In the genomic region with DNA sequence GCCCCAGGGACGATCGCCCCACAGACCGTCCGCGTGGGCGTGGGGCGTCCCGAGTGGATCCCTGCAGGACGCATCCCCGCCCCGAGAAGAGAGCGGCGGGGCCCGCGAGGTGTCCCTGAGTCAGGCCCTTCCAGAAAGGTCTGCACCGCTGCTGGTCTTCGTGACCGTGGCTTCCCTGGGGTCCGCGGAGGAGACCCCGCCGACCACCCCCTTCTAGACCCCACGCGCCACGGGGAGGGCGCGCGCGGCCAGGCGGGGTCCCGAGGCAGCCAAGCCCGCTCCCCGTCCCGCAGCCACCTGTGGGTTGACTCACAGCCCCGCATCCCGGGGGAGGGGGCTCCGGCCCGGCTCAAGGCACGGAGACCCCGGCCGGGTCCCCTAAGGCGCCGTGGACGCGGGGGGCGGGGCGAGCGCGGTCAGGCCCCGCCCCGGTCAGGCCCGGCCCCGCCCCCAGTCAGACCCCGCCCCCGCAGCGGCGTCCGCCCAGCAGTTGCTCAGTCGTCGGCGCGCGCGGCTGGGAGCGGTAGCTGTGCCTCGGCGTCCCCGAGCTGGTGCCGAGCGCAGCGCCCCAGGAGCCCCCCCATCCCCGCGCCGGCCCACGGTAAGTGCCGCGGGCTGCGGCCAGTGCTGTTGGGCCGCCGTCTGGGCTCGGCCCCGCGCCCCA, we compare ENCODE assay signal across 8 cellular contexts. TPM values are rescaled to one million over a fixed set of nuclear protein-coding genes. Genes with fewer than 3 reads are reported as not detected.
DNase-seq lines count a peak whose midpoint lies in the region; ATAC-seq and TF ChIP-seq lines count a peak whose summit lies in the region.

A gene with protein sequence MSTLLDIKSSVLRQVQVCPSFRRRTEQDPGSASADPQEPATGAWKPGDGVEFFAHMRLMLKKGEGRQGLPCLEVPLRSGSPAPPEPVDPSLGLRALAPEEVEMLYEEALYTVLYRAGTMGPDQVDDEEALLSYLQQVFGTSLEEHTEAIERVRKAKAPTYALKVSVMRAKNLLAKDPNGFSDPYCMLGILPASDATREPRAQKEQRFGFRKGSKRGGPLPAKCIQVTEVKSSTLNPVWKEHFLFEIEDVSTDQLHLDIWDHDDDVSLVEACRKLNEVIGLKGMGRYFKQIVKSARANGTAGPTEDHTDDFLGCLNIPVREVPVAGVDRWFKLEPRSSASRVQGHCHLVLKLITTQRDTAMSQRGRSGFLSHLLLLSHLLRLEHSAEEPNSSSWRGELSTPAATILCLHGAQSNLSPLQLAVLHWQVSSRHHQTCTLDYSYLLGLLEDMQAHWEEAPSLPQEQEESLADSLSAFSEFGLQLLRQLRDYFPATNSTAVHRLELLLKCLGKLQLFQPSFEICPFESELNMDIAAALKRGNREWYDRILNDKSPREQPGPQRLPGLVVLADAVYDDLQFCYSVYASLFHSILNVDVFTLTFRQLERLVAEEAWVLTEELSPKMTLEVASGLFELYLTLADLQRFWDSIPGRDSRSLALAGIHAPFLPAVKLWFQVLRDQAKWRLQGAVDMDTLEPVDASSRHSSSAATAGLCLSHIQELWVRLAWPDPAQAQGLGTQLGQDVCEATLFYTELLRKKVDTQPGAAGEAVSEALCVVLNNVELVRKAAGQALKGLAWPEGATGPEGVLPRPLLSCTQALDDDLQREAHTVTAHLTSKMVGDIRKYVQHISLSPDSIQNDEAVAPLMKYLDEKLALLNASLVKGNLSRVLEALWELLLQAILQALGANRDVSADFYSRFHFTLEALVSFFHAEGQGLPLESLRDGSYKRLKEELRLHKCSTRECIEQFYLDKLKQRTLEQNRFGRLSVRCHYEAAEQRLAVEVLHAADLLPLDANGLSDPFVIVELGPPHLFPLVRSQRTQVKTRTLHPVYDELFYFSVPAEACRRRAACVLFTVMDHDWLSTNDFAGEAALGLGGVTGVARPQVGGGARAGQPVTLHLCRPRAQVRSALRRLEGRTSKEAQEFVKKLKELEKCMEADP (plus strand): TSS at position 497 of the 664 bp plus-strand sequence. CDS start 4,905 bp downstream, outside the sequence.

- POLR2A ChIA-PET in HEK293T (lab: Yijun Ruan, JAX), result interaction anchor here (0.6 to 1.0 kb wide), 3 partner anchors 11 to 87 kb away, joined by 3 to 4 read pairs (median 4); a partner anchor contains a TSS

- intact Hi-C loops in ovary (cut with DNase I), result no loop called here

- H3K9me3 ChIP-seq in fibroblast of lung (ENCODE audit: control insufficient read depth, insufficient read depth, low read depth, low read length) (no peaks in the 10 kb centered on the region), ovary (no peaks in the 10 kb centered on the region)

- CTCF ChIA-PET in HEK293T (lab: Yijun Ruan, JAX), result interaction anchor here (0.7 kb wide), 1 partner anchor 30 kb away, joined by 3 read pairs; no protein-coding TSS in a partner anchor

- H3K27ac ChIP-seq in 22Rv1 (peak within 1 kb of the TSS; percentile 83), fibroblast of lung (ENCODE audit: insufficient read depth, low read length) (no peak within 1 kb of the TSS), ovary (no peak within 1 kb of the TSS)

- peak within 1 kb of the TSS in 1 of 4 experiments; percentile 30 for H3K4me3 ChIP-seq in fibroblast of lung (replicated peaks in 1 of 4; ENCODE audit: control extremely low read depth in 1 of 4, insufficient read depth in 1 of 4, low read depth in 3 of 4, low read length in 4 of 4)
- H3K4me3 ChIP-seq in ovary, result peak within 1 kb of the TSS; percentile 25

- H3K27me3 ChIP-seq in fibroblast of lung (ENCODE audit: control insufficient read depth, insufficient read depth, low read length), result peaks cover 36% of the 10 kb centered on the region
- no peaks in the 10 kb centered on the region for H3K27me3 ChIP-seq in ovary

- DNase-seq in HEK293T (ENCODE audit: extremely low spot score), result peak; percentile 86
- DNase-seq in activated CD8-positive, alpha-beta memory T cell treated with anti-CD3 and anti-CD28 coated beads, Interleukin-2, amount 50 U/mL, for 48 hours, result peak; percentile 85
- DNase-seq in fibroblast of lung (ENCODE audit: low read depth in 2 of 2), result no peak
- DNase-seq in ovary, result no peak
- no peak for DNase-seq in SK-N-DZ (ENCODE audit: low spot score)

- no peak within 1 kb of the TSS for H2AFZ ChIP-seq in fibroblast of lung (ENCODE audit: low read length)

- H3K4me1 ChIP-seq in fibroblast of lung (ENCODE audit: control insufficient read depth, extremely low read depth, insufficient read depth, low read length) (peaks cover 7% of the 10 kb centered on the region), ovary (ENCODE audit: insufficient read depth) (no peaks in the 10 kb centered on the region)

- H4K20me1 ChIP-seq in fibroblast of lung (ENCODE audit: control insufficient read depth, extremely low read depth, insufficient read depth, low read length), result no peaks in the 10 kb centered on the region

- ATAC-seq in GM21717 (IDR thresholded peaks at IDR 0.05; ENCODE audit: unreplicated experiment) (no peak), HG02588 (IDR thresholded peaks at IDR 0.05; ENCODE audit: unreplicated experiment) (no peak)

- 1 to 2% (median 2%) methylated on average over 18 to 83 of the region's 83 CpGs for WGBS in ovary, 3 donors

- H3K79me2 ChIP-seq in fibroblast of lung (ENCODE audit: control insufficient read depth, insufficient read depth, low read length), result no peaks in the 10 kb centered on the region

- no peak for TF ChIP-seq CTCF in 22Rv1 (IDR thresholded peaks at IDR 0.05)
- TF ChIP-seq CTCF in fibroblast of lung (conservative IDR thresholded peaks at IDR 0.05 in 1 of 2, IDR thresholded peaks at IDR 0.05 in 1 of 2; ENCODE audit: low read depth in 1 of 2, low read length in 2 of 2), result no peak
- TF ChIP-seq CTCF in ovary (IDR thresholded peaks at IDR 0.05), result no peak

- peak within 1 kb of the TSS; percentile 25 for H3K4me2 ChIP-seq in fibroblast of lung (ENCODE audit: extremely low read depth, insufficient read depth, low read length)

- no peaks in the 10 kb centered on the region for H3K36me3 ChIP-seq in fibroblast of lung (ENCODE audit: control insufficient read depth, insufficient read depth, low read length)
- no peaks in the 10 kb centered on the region for H3K36me3 ChIP-seq in ovary

- H3K9ac ChIP-seq in fibroblast of lung (ENCODE audit: insufficient read depth, low read length), result no peak within 1 kb of the TSS

- TF ChIP-seq POLR2A in ovary (IDR thresholded peaks at IDR 0.05), result no peak

- no peak for TF ChIP-seq EP300 in ovary (IDR thresholded peaks at IDR 0.05)

TF ChIP-seq in HEK293T, 16 proteins besides CTCF, POLR2A, EP300 and RAD21:
- TF ChIP-seq SP1 (IDR thresholded peaks at IDR 0.05) (no peak), L3MBTL2 (conservative IDR thresholded peaks at IDR 0.05) (no peak), CTBP1 (IDR thresholded peaks at IDR 0.05; ENCODE audit: borderline replicate concordance) (no peak), BHLHE40 (IDR thresholded peaks at IDR 0.05; ENCODE audit: borderline replicate concordance) (no peak), FOXM1 (IDR thresholded peaks at IDR 0.05; ENCODE audit: borderline replicate concordance) (no peak), ELF4 (IDR thresholded peaks at IDR 0.05) (no peak), ZNF384 (IDR thresholded peaks at IDR 0.05) (no peak), SUZ12 (IDR thresholded peaks at IDR 0.05) (no peak), ARNT (IDR thresholded peaks at IDR 0.05) (no peak), HDGF (IDR thresholded peaks at IDR 0.05; ENCODE audit: borderline replicate concordance) (no peak), NFRKB (IDR thresholded peaks at IDR 0.05) (no peak), TARDBP (IDR thresholded peaks at IDR 0.05) (no peak), FOXK2 (IDR thresholded peaks at IDR 0.05) (no peak), LEF1 (IDR thresholded peaks at IDR 0.05; ENCODE audit: borderline replicate concordance) (no peak), FOXA1 (IDR thresholded peaks at IDR 0.05) (no peak)
- TF ChIP-seq, protein P1, sequence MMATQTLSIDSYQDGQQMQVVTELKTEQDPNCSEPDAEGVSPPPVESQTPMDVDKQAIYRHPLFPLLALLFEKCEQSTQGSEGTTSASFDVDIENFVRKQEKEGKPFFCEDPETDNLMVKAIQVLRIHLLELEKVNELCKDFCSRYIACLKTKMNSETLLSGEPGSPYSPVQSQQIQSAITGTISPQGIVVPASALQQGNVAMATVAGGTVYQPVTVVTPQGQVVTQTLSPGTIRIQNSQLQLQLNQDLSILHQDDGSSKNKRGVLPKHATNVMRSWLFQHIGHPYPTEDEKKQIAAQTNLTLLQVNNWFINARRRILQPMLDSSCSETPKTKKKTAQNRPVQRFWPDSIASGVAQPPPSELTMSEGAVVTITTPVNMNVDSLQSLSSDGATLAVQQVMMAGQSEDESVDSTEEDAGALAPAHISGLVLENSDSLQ (IDR thresholded peaks at IDR 0.05), result no peak

RNA-seq across cellular contexts. Expression of the gene that starts here (rescaled TPM):
- total RNA-seq in fibroblast of lung (0.26 and 0.83 TPM in 2 replicates), ovary (10 to 100 TPM in 1 of 7 donors, 1 to 10 TPM in 5, under 1 TPM in 1; 0.25 to 26.1 (median 2.6) TPM)
- polyA plus RNA-seq in fibroblast of lung (0.19 and 0.22 TPM in 2 replicates), ovary (under 1 TPM; 0.25 to 0.63 TPM)
- 0.58 and 0.73 TPM in 2 replicates for polyA plus RNA-seq in fibroblast of lung (2012)
- polyA minus RNA-seq in fibroblast of lung (ENCODE audit: low replicate concordance), result 0.11 and 2.9 TPM in 2 replicates
- 0.51 and 1.2 TPM in 2 replicates for polyA plus RNA-seq in SK-N-DZ (2014; cell fraction: cytosol; rRNA removed)
- polyA plus RNA-seq in SK-N-DZ (2014; cell fraction: nucleus; rRNA removed), result 7.5 and 9.9 TPM in 2 replicates

Comparison
In these comparisons a context has a peak if more than half of its experiments do, and no peak if none do; other contexts are left out.
1. DNase-seq: peak in HEK293T (single experiment) and activated CD8-positive, alpha-beta memory T cell treated with anti-CD3 and anti-CD28 coated beads, Interleukin-2, amount 50 U/mL, for 48 hours (single experiment); none in fibroblast of lung (0 of 2), ovary (0 of 5) and SK-N-DZ (single experiment).